Comparison of ENCODE assay signal across 10 cellular contexts in the genomic region with DNA sequence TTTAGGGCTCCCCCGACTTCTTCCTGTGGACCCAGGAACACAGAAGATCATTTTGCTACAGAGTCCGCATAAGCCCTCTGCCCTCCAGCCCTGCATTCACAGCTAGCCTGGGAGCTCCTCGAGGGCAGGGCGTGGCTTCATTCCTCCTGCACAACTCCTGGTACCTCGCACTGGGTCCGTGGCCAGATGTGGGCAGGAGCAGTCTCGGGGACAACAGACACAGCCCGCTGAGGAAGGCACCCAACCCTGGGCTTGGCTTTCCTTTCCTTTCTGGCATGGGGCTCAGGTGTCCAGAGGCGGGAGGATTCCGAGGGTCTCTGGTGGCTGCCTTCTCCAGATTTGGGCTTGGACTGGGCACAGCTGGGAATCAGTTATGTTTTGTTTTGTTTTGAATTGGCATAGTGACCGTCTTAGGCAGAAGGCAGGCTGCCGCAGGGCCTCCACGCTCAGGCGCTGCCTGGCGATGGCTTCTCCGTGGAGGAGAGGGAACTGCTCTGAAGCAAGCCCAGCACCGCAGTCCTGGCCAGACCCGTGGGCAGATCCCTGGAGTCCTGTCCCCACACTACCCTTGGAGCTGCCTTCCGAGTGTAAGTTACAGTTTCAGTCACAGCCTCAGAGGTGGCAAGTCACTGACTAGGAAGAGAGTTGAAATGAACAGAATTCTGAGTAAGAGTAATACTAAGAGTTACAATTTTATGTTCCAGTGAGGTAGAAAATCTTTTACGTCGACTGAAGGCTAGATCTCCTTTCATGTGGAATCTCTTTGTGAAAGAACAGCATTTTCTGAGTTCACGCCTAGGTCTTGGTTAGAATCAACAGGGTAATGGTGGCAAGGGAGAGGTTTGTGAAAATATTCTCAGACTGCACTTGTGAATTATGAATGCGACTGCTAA. TPM values are rescaled to one million over a fixed set of nuclear protein-coding genes. Genes with fewer than 3 reads are reported as not detected.
A peak's percentile ranks its signal among the peaks of the same experiment; 100 is the strongest.
DNase-seq lines count a peak whose midpoint lies in the region; ATAC-seq and TF ChIP-seq lines count a peak whose summit lies in the region.
"Had no signal": no experiment of that assay in that cellular context is flagged by ENCODE, and none has a peak within 500 bp of the region (broad histone marks: within the 10 kb centered on the region; RNA-seq: fewer than 3 reads in every experiment).

No MANE protein-coding gene starts in this region.

- H3K27me3 Mint-ChIP-seq in activated CD4-positive, alpha-beta T cell treated with anti-CD3 and anti-CD28 coated beads, Interleukin-2, amount 10 ng/mL, durations not matched to agents 24 days and 14 days: no peaks in the 10 kb centered on the region
- H3K27me3 Mint-ChIP-seq in dendritic cell treated with granulocyte-macrophage colony-stimulating factor and Interleukin-4, amounts not matched to agents 40 ng/mL and 50 ng/mL, for 4 days: peaks cover 1% of the 10 kb centered on the region

- DNase-seq in activated CD4-positive, alpha-beta T cell treated with anti-CD3 and anti-CD28 coated beads, Interleukin-2, amount 10 ng/mL, durations not matched to agents 24 days and 14 days: peak; percentile 81
- no peak for DNase-seq in activated CD4-positive, alpha-beta T cell treated with anti-CD3 and anti-CD28 coated beads for 1 hour
- DNase-seq in osteoblast (ENCODE audit: insufficient read length, low spot score, missing footprints): no peak
- DNase-seq in ureter (ENCODE audit: low spot score): peak; percentile 43
- DNase-seq in COR-L47 (lab: John Stamatoyannopoulos, UW): no peak
- no peak for DNase-seq in NCI-H510A (lab: John Stamatoyannopoulos, UW)
- DNase-seq: NCI-H1694 treated with DMSO at 0.1 percent for 48 hours, occipital lobe had no signal

- peaks cover 59% of the 10 kb centered on the region for H3K4me1 Mint-ChIP-seq in activated CD4-positive, alpha-beta T cell treated with anti-CD3 and anti-CD28 coated beads, Interleukin-2, amount 10 ng/mL, durations not matched to agents 24 days and 14 days
- H3K4me1 Mint-ChIP-seq in dendritic cell treated with granulocyte-macrophage colony-stimulating factor and Interleukin-4, amounts not matched to agents 40 ng/mL and 50 ng/mL, for 4 days (ENCODE audit: low read depth): peaks cover 69% of the 10 kb centered on the region

- no peak for TF ChIP-seq CTCF in osteoblast (IDR thresholded peaks at IDR 0.05; ENCODE audit: extremely low read depth, low read depth, low read length)

- intact Hi-C loops in activated CD4-positive, alpha-beta T cell treated with anti-CD3 and anti-CD28 coated beads, Interleukin-2, amount 10 ng/mL, durations not matched to agents 24 days and 14 days (cut with micrococcal nuclease): loop anchor here (1.0 to 5.0 kb wide), 11 partner anchors 13 to 350 kb away; no protein-coding TSS in a partner anchor
- intact Hi-C loops in dendritic cell treated with granulocyte-macrophage colony-stimulating factor and Interleukin-4, amounts not matched to agents 40 ng/mL and 50 ng/mL, for 4 days (cut with micrococcal nuclease): no loop called here

- peak overlapping the region; percentile 90 for H3K27ac Mint-ChIP-seq in activated CD4-positive, alpha-beta T cell treated with anti-CD3 and anti-CD28 coated beads, Interleukin-2, amount 10 ng/mL, durations not matched to agents 24 days and 14 days
- peak overlapping the region; percentile 1 for H3K27ac Mint-ChIP-seq in dendritic cell treated with granulocyte-macrophage colony-stimulating factor and Interleukin-4, amounts not matched to agents 40 ng/mL and 50 ng/mL, for 4 days

- H3K36me3 ChIP-seq in osteoblast (ENCODE audit: insufficient read depth, low read length): no peaks in the 10 kb centered on the region

- H3K4me1 ChIP-seq in osteoblast (ENCODE audit: insufficient read depth, low read length): no peaks in the 10 kb centered on the region

- H3K9me3 Mint-ChIP-seq in activated CD4-positive, alpha-beta T cell treated with anti-CD3 and anti-CD28 coated beads, Interleukin-2, amount 10 ng/mL, durations not matched to agents 24 days and 14 days: no peaks in the 10 kb centered on the region
- H3K9me3 Mint-ChIP-seq in dendritic cell treated with granulocyte-macrophage colony-stimulating factor and Interleukin-4, amounts not matched to agents 40 ng/mL and 50 ng/mL, for 4 days: no peaks in the 10 kb centered on the region

- peak overlapping the region; percentile 19 for H3K4me3 ChIP-seq in osteoblast (ENCODE audit: insufficient read depth, low read length)

- H3K79me2 ChIP-seq in osteoblast (ENCODE audit: insufficient read depth, low read length): no peaks in the 10 kb centered on the region

- ATAC-seq in GM18498 (IDR thresholded peaks at IDR 0.05; ENCODE audit: unreplicated experiment): no peak

- H3K36me3 Mint-ChIP-seq in activated CD4-positive, alpha-beta T cell treated with anti-CD3 and anti-CD28 coated beads, Interleukin-2, amount 10 ng/mL, durations not matched to agents 24 days and 14 days (ENCODE audit: low read depth): peaks cover 2% of the 10 kb centered on the region
- H3K36me3 Mint-ChIP-seq in dendritic cell treated with granulocyte-macrophage colony-stimulating factor and Interleukin-4, amounts not matched to agents 40 ng/mL and 50 ng/mL, for 4 days (ENCODE audit: low read depth): peaks cover 25% of the 10 kb centered on the region

- no peaks in the 10 kb centered on the region for H4K20me1 ChIP-seq in osteoblast (ENCODE audit: insufficient read depth, low read length)

- H3K9me3 ChIP-seq in osteoblast (ENCODE audit: low read depth, low read length): no peaks in the 10 kb centered on the region

- H3K27ac ChIP-seq in osteoblast (ENCODE audit: low read depth, low read length): no peak overlapping the region

- peak overlapping the region; percentile 43 for H3K4me2 ChIP-seq in osteoblast (ENCODE audit: insufficient read depth, low read length)

- peaks cover 5% of the 10 kb centered on the region for H3K27me3 ChIP-seq in osteoblast (ENCODE audit: insufficient read depth, low read length)

- peak overlapping the region; percentile 29 for H2AFZ ChIP-seq in osteoblast (ENCODE audit: low read length)

- H3K4me3 Mint-ChIP-seq in activated CD4-positive, alpha-beta T cell treated with anti-CD3 and anti-CD28 coated beads, Interleukin-2, amount 10 ng/mL, durations not matched to agents 24 days and 14 days: peak overlapping the region; percentile 76
- H3K4me3 Mint-ChIP-seq in dendritic cell treated with granulocyte-macrophage colony-stimulating factor and Interleukin-4, amounts not matched to agents 40 ng/mL and 50 ng/mL, for 4 days: peak overlapping the region; percentile 14

RNA-seq across cellular contexts. Expression of gene LDLRAD4, which starts 47.9 kb away (rescaled TPM):
- total RNA-seq in activated CD4-positive, alpha-beta T cell treated with anti-CD3 and anti-CD28 coated beads, Interleukin-2, amount 10 ng/mL, durations not matched to agents 24 days and 14 days: 35.6 and 36.5 TPM in 2 replicates
- total RNA-seq in osteoblast: under 0.01 and 0.88 TPM in 2 replicates
- total RNA-seq in ureter: 39.7 TPM

Comparison
In these comparisons a context has a peak if more than half of its experiments do, and no peak if none do; other contexts are left out.
1. DNase-seq: peak in activated CD4-positive, alpha-beta T cell treated with anti-CD3 and anti-CD28 coated beads, Interleukin-2, amount 10 ng/mL, durations not matched to agents 24 days and 14 days (single experiment) and ureter (single experiment); none in activated CD4-positive, alpha-beta T cell treated with anti-CD3 and anti-CD28 coated beads for 1 hour (single experiment), osteoblast (single experiment), COR-L47 (single experiment) and NCI-H510A (single experiment).
2. RNA of gene LDLRAD4, which starts 47.9 kb away (total RNA-seq): 39.7 TPM in ureter (single experiment) and 35.6 to 36.5 TPM in activated CD4-positive, alpha-beta T cell treated with anti-CD3 and anti-CD28 coated beads, Interleukin-2, amount 10 ng/mL, durations not matched to agents 24 days and 14 days; under 0.01 to 0.88 TPM in osteoblast; every median in the first group is over 10 times any median in the second.